In the genomic region with DNA sequence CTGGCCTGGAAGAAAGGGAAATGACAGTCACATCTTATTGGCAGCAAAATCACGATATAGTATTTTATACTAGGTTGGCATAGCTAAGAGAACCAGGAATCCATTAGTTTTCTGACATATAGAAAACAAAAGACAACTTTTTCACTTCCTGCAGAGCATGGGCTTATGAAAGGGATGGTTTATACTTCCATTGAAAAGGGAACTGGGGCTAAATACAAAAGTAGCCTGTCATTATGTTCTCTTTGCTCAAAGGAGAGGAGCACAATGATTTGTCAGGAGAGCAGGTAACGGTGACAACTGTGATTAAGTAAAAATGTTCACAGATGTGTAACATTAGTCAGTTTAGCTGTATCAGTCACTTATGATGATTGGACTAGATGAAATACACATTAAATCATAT, we compare ENCODE assay signal across 22 cellular contexts.
"Had no signal": no experiment of that assay in that cellular context is flagged by ENCODE, and none has a peak within 500 bp of the region (broad histone marks: within the 10 kb centered on the region; RNA-seq: fewer than 3 reads in every experiment).

No MANE protein-coding gene starts in this region.

- ATAC-seq: esophagus mucosa; gastroesophageal sphincter; heart left ventricle; left lung; naive thymus-derived CD4-positive, alpha-beta T cell; right lobe of liver; stimulated activated naive CD8-positive, alpha-beta T cell treated with anti-CD3 and anti-CD28 coated beads, Interleukin-15, amount 100 ng/mL, for 72 hours; upper lobe of right lung had no signal

- H3K9me3 Mint-ChIP-seq: endodermal cell; naive thymus-derived CD4-positive, alpha-beta T cell; nephron; neural progenitor cell; stimulated activated naive CD8-positive, alpha-beta T cell treated with anti-CD3 and anti-CD28 coated beads, Interleukin-15, amount 100 ng/mL, for 72 hours had no signal

- DNase-seq: effector CD8-positive, alpha-beta T cell; endodermal cell; foreskin fibroblast; heart left ventricle; kidney; left lung; mesendoderm; midbrain; naive thymus-derived CD4-positive, alpha-beta T cell; right lobe of liver; small intestine; stimulated activated CD4-positive, alpha-beta T cell treated with anti-CD3 and anti-CD28 coated beads, Interleukin-15, amount 100 ng/mL, for 24 hours; stimulated activated CD4-positive, alpha-beta T cell treated with anti-CD3 and anti-CD28 coated beads, Interleukin-2, amount 100 ng/mL, for 48 hours; stimulated activated naive CD4-positive, alpha-beta T cell; stimulated activated naive CD8-positive, alpha-beta T cell treated with anti-CD3 and anti-CD28 coated beads, Interleukin-15, amount 100 ng/mL, for 72 hours; transverse colon; upper lobe of right lung; uterus had no signal

- H3K27ac Mint-ChIP-seq: endodermal cell; nephron; neural progenitor cell; stimulated activated naive CD8-positive, alpha-beta T cell treated with anti-CD3 and anti-CD28 coated beads, Interleukin-15, amount 100 ng/mL, for 72 hours had no signal
